Comparison of ENCODE assay signal across 12 cellular contexts in the genomic region with DNA sequence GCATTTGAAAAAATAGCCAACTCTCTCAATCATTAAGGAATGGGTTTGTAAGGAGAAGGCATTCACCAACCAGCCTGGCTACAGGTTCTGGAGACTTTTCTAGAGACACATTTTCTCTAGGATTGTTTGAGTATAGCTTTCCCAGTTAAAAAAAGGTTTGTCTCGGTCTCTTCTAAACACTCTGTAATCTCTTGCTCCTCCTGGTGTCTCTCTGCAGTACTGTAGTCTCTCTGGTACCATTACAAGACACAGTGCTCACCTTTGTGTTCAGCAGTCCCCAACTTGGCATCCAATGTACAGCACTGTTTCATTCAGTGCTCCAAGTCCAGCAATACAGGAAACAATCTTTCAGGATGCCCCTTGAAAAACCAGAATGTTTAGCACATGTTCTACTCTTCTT.
A peak's percentile ranks its signal among the peaks of the same experiment; 100 is the strongest.
DNase-seq lines count a peak whose midpoint lies in the region; ATAC-seq and TF ChIP-seq lines count a peak whose summit lies in the region.
"Had no signal": no experiment of that assay in that cellular context is flagged by ENCODE, and none has a peak within 500 bp of the region (broad histone marks: within the 10 kb centered on the region; RNA-seq: fewer than 3 reads in every experiment).

No MANE protein-coding gene starts in this region.

- no peaks in the 10 kb centered on the region for H4K20me1 ChIP-seq in OCI-LY7 (ENCODE audit: insufficient read depth, low read length)
- H4K20me1 ChIP-seq: BLaER1 treated with 17β-estradiol and CSF1 and Interleukin-3, amounts not matched to agents 10 nM and 100 nM had no signal

- H3K27ac ChIP-seq in cardiac muscle cell (no peak overlapping the region), heart left ventricle (no peak overlapping the region), OCI-LY7 (ENCODE audit: low read depth, low read length, poor library complexity, severe bottlenecking) (no peak overlapping the region), tibial artery (no peak overlapping the region)
- H3K27ac ChIP-seq: BLaER1 treated with 17β-estradiol and CSF1 and Interleukin-3, amounts not matched to agents 10 nM and 100 nM; vagina had no signal

- no peak overlapping the region for H3K4me2 ChIP-seq in OCI-LY7 (ENCODE audit: low read length)
- H3K4me2 ChIP-seq: BLaER1 treated with 17β-estradiol and CSF1 and Interleukin-3, amounts not matched to agents 10 nM and 100 nM had no signal

- H2AFZ ChIP-seq in OCI-LY7 (ENCODE audit: low read length) = no peak overlapping the region

- BruUV-seq in OCI-LY7 (replicated peaks; lab: Mats Ljungman, UMichigan) = no TSS peak

- DNase-seq in cardiac muscle cell (ENCODE audit: low read depth in 1 of 2, low spot score in 1 of 2) (peak in 1 of 2 donors; percentile 19), heart left ventricle (no peak), OCI-LY7 (ENCODE audit: low spot score) (no peak), fibroblast of mammary gland (ENCODE audit: low read depth) (peak; percentile 25), tibial artery (no peak), KG1 (lab: John Stamatoyannopoulos, UW) (no peak)
- DNase-seq: left ventricle myocardium superior, posterior cingulate gyrus had no signal

- CTCF ChIA-PET in OCI-LY7 (lab: Charles Lee; ENCODE audit: unreplicated experiment) = no interaction called here

- H3K36me3 ChIP-seq in cardiac muscle cell (no peaks in the 10 kb centered on the region), heart left ventricle (no peaks in the 10 kb centered on the region), OCI-LY7 (ENCODE audit: insufficient read depth, low read length) (no peaks in the 10 kb centered on the region), tibial artery (no peaks in the 10 kb centered on the region)
- H3K36me3 ChIP-seq: BLaER1 treated with 17β-estradiol and CSF1 and Interleukin-3, amounts not matched to agents 10 nM and 100 nM; vagina had no signal

- ATAC-seq in heart left ventricle (no peak), HG03025 (IDR thresholded peaks at IDR 0.05; ENCODE audit: low FRiP score, unreplicated experiment) (no peak), HG03460 (IDR thresholded peaks at IDR 0.05; ENCODE audit: unreplicated experiment) (no peak)
- ATAC-seq: left ventricle myocardium superior had no signal

- H3K4me1 ChIP-seq in cardiac muscle cell (ENCODE audit: low read depth) (no peaks in the 10 kb centered on the region), heart left ventricle (no peaks in the 10 kb centered on the region), OCI-LY7 (ENCODE audit: insufficient read depth, low read length, poor library complexity, severe bottlenecking) (no peaks in the 10 kb centered on the region), tibial artery (no peaks in the 10 kb centered on the region)
- H3K4me1 ChIP-seq: BLaER1 treated with 17β-estradiol and CSF1 and Interleukin-3, amounts not matched to agents 10 nM and 100 nM; vagina had no signal

- H3K9me2 ChIP-seq in OCI-LY7 (ENCODE audit: insufficient read depth, low read length) = no peaks in the 10 kb centered on the region

- WGBS in heart left ventricle, 4 donors = 54 to 91% (median 56%) methylated on average over 1 of the region's 1 CpG

- no peaks in the 10 kb centered on the region for H3K9me3 ChIP-seq in cardiac muscle cell (ENCODE audit: low read depth)
- H3K9me3 ChIP-seq in heart left ventricle = peaks cover 0 to 44% (median 20%) of the 10 kb centered on the region in 12 donors
- H3K9me3 ChIP-seq in OCI-LY7 (ENCODE audit: low read length) = no peaks in the 10 kb centered on the region
- H3K9me3 ChIP-seq in tibial artery = peaks cover 0 to 16% (median 13%) of the 10 kb centered on the region in 3 donors
- H3K9me3 ChIP-seq: vagina had no signal

- H3K4me3 ChIP-seq in cardiac muscle cell (no peak overlapping the region), heart left ventricle (no peak overlapping the region), OCI-LY7 (ENCODE audit: low read depth, low read length, poor library complexity, severe bottlenecking) (no peak overlapping the region), fibroblast of mammary gland (ENCODE audit: control insufficient read depth, low read depth, low read length) (no peak overlapping the region), tibial artery (no peak overlapping the region)
- H3K4me3 ChIP-seq: BLaER1 treated with 17β-estradiol and CSF1 and Interleukin-3, amounts not matched to agents 10 nM and 100 nM; vagina had no signal

- POLR2A ChIA-PET in OCI-LY7 (lab: Charles Lee) = interaction anchor here (0.5 kb wide), 1 partner anchor 1870 kb away, joined by 4 read pairs; no protein-coding TSS in a partner anchor

- no peak for TF ChIP-seq POLR2A in heart left ventricle (IDR thresholded peaks at IDR 0.05)

- intact Hi-C loops in heart left ventricle (cut with DNase I) (loop anchor here in 1 of 10 donors (10.0 kb wide), 1 partner anchor 992 kb away; no protein-coding TSS in a partner anchor), OCI-LY7 (cut with micrococcal nuclease; ENCODE audit: unreplicated experiment) (no loop called here), tibial artery (cut with DNase I; ENCODE audit: low total_unique reads) (no loop called here)

- H3K79me2 ChIP-seq in OCI-LY7 (ENCODE audit: insufficient read depth, low read depth, low read length) = no peaks in the 10 kb centered on the region

- peak; percentile 35 for TF ChIP-seq CTCF in cardiac muscle cell (IDR thresholded peaks at IDR 0.05; ENCODE audit: low read depth, low read length)
- peak in 3 of 12 donors; percentile 10 to 20 (median 11) for TF ChIP-seq CTCF in heart left ventricle (IDR thresholded peaks at IDR 0.05)
- peak; percentile 52 for TF ChIP-seq CTCF in OCI-LY7 (conservative IDR thresholded peaks at IDR 0.05; ENCODE audit: low read length)
- peak; percentile 39 for TF ChIP-seq CTCF in fibroblast of mammary gland (conservative IDR thresholded peaks at IDR 0.05; ENCODE audit: control insufficient read depth, insufficient read depth, low read depth, low read length)
- no peak for TF ChIP-seq CTCF in tibial artery (IDR thresholded peaks at IDR 0.05)

- H3K27me3 ChIP-seq in cardiac muscle cell (no peaks in the 10 kb centered on the region), heart left ventricle (no peaks in the 10 kb centered on the region), tibial artery (no peaks in the 10 kb centered on the region)
- H3K27me3 ChIP-seq: BLaER1 treated with 17β-estradiol and CSF1 and Interleukin-3, amounts not matched to agents 10 nM and 100 nM; vagina had no signal

Comparison
In these comparisons a context has a peak if more than half of its experiments do, and no peak if none do; other contexts are left out.
1. CTCF ChIP-seq: peak in cardiac muscle cell (single experiment), OCI-LY7 (single experiment) and fibroblast of mammary gland (single experiment); none in tibial artery (0 of 2).